Comparison of ENCODE assay signal across 21 cellular contexts in genomic region chr4:1195894-1196401, GRCh38. TPM values are rescaled to one million over a fixed set of nuclear protein-coding genes. Genes with fewer than 3 reads are reported as not detected.
DNase-seq lines count a peak whose midpoint lies in the region; ATAC-seq, FAIRE-seq and TF ChIP-seq lines count a peak whose summit lies in the region.
"Had no signal": no experiment of that assay in that cellular context is flagged by ENCODE, and none has a peak within 500 bp of the region (broad histone marks: within the 10 kb centered on the region; RNA-seq: fewer than 3 reads in every experiment).

No MANE protein-coding gene starts in this region.

- ATAC-seq in left cardiac atrium (no peak), upper lobe of right lung (no peak), HG03175 (IDR thresholded peaks at IDR 0.05; ENCODE audit: unreplicated experiment) (no peak), HG02840 (IDR thresholded peaks at IDR 0.05; ENCODE audit: low FRiP score, unreplicated experiment) (no peak)
- ATAC-seq: stimulated activated memory B cell treated with anti-CD40 and anti-IgM and Interleukin-4, amounts not matched to agents 10 μg/mL and 1 μg/mL and 100 μg/mL, for 72 hours had no signal

- no peak for FAIRE-seq in kidney (lab: Jason Lieb, UNC)
- FAIRE-seq: endothelial cell of umbilical vein, small intestine had no signal

- H4K20me1 ChIP-seq in Loucy (ENCODE audit: insufficient read depth, low read length, poor library complexity, severe bottlenecking): peaks cover 9% of the 10 kb centered on the region

- no peaks in the 10 kb centered on the region for H3K36me3 ChIP-seq in right atrium auricular region
- peaks cover 10% of the 10 kb centered on the region; the same call in 1 of the 2 replicates for H3K36me3 ChIP-seq in Loucy (ENCODE audit: insufficient read depth, low read length)
- no peaks in the 10 kb centered on the region for H3K36me3 ChIP-seq in kidney (ENCODE audit: control insufficient read depth in 1 of 2, insufficient read depth in 2 of 2, low read length in 2 of 2)
- H3K36me3 ChIP-seq in upper lobe of right lung: no peaks in the 10 kb centered on the region
- H3K36me3 ChIP-seq: breast epithelium, SJCRH30, thyroid gland had no signal

- H3F3A ChIP-seq in Loucy (ENCODE audit: low read depth): peaks cover under 1% of the 10 kb centered on the region; the same call in 1 of the 2 replicates

- H3K27ac ChIP-seq in right atrium auricular region (no peak overlapping the region), kidney (ENCODE audit: low read depth in 2 of 2, low read length in 2 of 2) (no peak overlapping the region), upper lobe of right lung (no peak overlapping the region), caudate nucleus (ENCODE audit: low read depth, low read length) (no peak overlapping the region)
- H3K27ac ChIP-seq: PC-9, SJCRH30, thyroid gland had no signal

- H3K79me2 ChIP-seq in Loucy (ENCODE audit: insufficient read depth, low read length): peaks cover 49% of the 10 kb centered on the region

- H3K9ac ChIP-seq in Loucy (ENCODE audit: low read depth, low read length, poor library complexity, severe bottlenecking) (no peak overlapping the region), kidney (ENCODE audit: low read length in 2 of 2) (no peak overlapping the region)

- H2AFZ ChIP-seq in Loucy (ENCODE audit: low read length): no peak overlapping the region
- H2AFZ ChIP-seq: PC-9 had no signal

- peak; percentile 55 for DNase-seq in right atrium auricular region (ENCODE audit: low spot score)
- no peak for DNase-seq in left cardiac atrium
- DNase-seq in kidney: peak; percentile 37
- peak; percentile 51 for DNase-seq in upper lobe of right lung
- no peak for DNase-seq in caudate nucleus (lab: John Stamatoyannopoulos, UW)
- DNase-seq: activated CD4-positive, alpha-beta T cell treated with anti-CD3 and anti-CD28 coated beads, Interleukin-2, amount 50 U/mL, for 4 hours; amniotic stem cell; DMS79; NCI-H1417; NCI-H446 treated with DMSO at 0.1 percent for 48 hours; PC-9; small intestine; stimulated activated CD4-positive, alpha-beta T cell treated with anti-CD3 and anti-CD28 coated beads, Interleukin-2, amount 100 ng/mL, for 24 hours; thyroid gland had no signal

- H3K4me3 ChIP-seq in right atrium auricular region (no peak overlapping the region), Loucy (ENCODE audit: low read length, poor library complexity, severe bottlenecking) (no peak overlapping the region), kidney (ENCODE audit: low read length in 2 of 2) (no peak overlapping the region), upper lobe of right lung (no peak overlapping the region)
- H3K4me3 ChIP-seq: breast epithelium, PC-9, SJCRH30, thyroid gland had no signal

- H3K27me3 ChIP-seq in right atrium auricular region (no peaks in the 10 kb centered on the region), Loucy (ENCODE audit: insufficient read depth, low read length, poor library complexity, severe bottlenecking) (no peaks in the 10 kb centered on the region), upper lobe of right lung (no peaks in the 10 kb centered on the region)
- H3K27me3 ChIP-seq: breast epithelium, SJCRH30, thyroid gland had no signal

- no peaks in the 10 kb centered on the region for H3K9me3 ChIP-seq in right atrium auricular region
- no peaks in the 10 kb centered on the region for H3K9me3 ChIP-seq in Loucy (ENCODE audit: insufficient read depth, low read depth, low read length)
- no peaks in the 10 kb centered on the region for H3K9me3 ChIP-seq in kidney (ENCODE audit: control insufficient read depth in 1 of 2, low read length in 2 of 2)
- no peaks in the 10 kb centered on the region for H3K9me3 ChIP-seq in upper lobe of right lung
- H3K9me3 ChIP-seq: breast epithelium, SJCRH30, thyroid gland had no signal

- H3K4me1 ChIP-seq in right atrium auricular region: peaks cover 0 to 44% of the 10 kb centered on the region in 2 donors
- H3K4me1 ChIP-seq in Loucy (ENCODE audit: insufficient read depth, low read length, poor library complexity, severe bottlenecking): peaks cover 25% of the 10 kb centered on the region
- H3K4me1 ChIP-seq in kidney (ENCODE audit: control insufficient read depth in 1 of 2, insufficient read depth in 1 of 2, low read depth in 1 of 2, low read length in 2 of 2): peaks cover 23 to 27% of the 10 kb centered on the region in 2 donors
- peaks cover 37% of the 10 kb centered on the region for H3K4me1 ChIP-seq in upper lobe of right lung

- peak overlapping the region; percentile 13 for H3K4me2 ChIP-seq in Loucy (ENCODE audit: low read depth, low read length, poor library complexity, severe bottlenecking)
- H3K4me2 ChIP-seq: PC-9 had no signal

- TF ChIP-seq CTCF in right atrium auricular region (IDR thresholded peaks at IDR 0.05) (no peak), Loucy (conservative IDR thresholded peaks at IDR 0.05; ENCODE audit: low read length) (no peak), kidney (IDR thresholded peaks at IDR 0.05; ENCODE audit: borderline replicate concordance, extremely low read depth, insufficient read depth) (no peak), upper lobe of right lung (IDR thresholded peaks at IDR 0.05) (no peak)

- H3K9me2 ChIP-seq in Loucy (replicated peaks; ENCODE audit: low read depth, low read length): no peaks in the 10 kb centered on the region

- intact Hi-C loops in left cardiac atrium (cut with DNase I): no loop called here
- intact Hi-C loops in kidney (cut with DNase I): no loop called here
- intact Hi-C loops in upper lobe of right lung (cut with DNase I): no loop called here

RNA-seq across cellular contexts. Expression of gene SPON2, which starts 23.6 kb away (rescaled TPM):
- total RNA-seq in right atrium auricular region (10 to 100 TPM; 13.0 to 20.8 TPM), left cardiac atrium (10 to 100 TPM; 14.0 to 33.0 TPM), kidney (116 TPM), upper lobe of right lung (43.9 TPM)
- 16.7 TPM for polyA plus RNA-seq in kidney (ENCODE audit: insufficient read depth, low read depth, low replicate concordance)
- total RNA-seq: endothelial cell of umbilical vein had no signal

RNA-seq across cellular contexts. Expression of gene CTBP1, which starts 53.0 kb away (rescaled TPM):
- 100 to 1,000 TPM; 104 to 140 TPM for total RNA-seq in right atrium auricular region
- total RNA-seq in left cardiac atrium: 100 to 1,000 TPM; 121 to 128 TPM
- total RNA-seq in kidney: 170 TPM
- 96.1 TPM for polyA plus RNA-seq in kidney (ENCODE audit: insufficient read depth, low read depth, low replicate concordance)
- total RNA-seq in upper lobe of right lung: 169 TPM

Comparison
In these comparisons a context has a peak if more than half of its experiments do, and no peak if none do; other contexts are left out.
1. DNase-seq: peak in right atrium auricular region (single experiment), kidney (single experiment) and upper lobe of right lung (single experiment); none in left cardiac atrium (single experiment) and caudate nucleus (0 of 61).